ENCODE assay signal across 8 cellular contexts in genomic region chr6:43771210-43771857, GRCh38. TPM values are rescaled to one million over a fixed set of nuclear protein-coding genes. Genes with fewer than 3 reads are reported as not detected.
DNase-seq lines count a peak whose midpoint lies in the region; TF ChIP-seq lines count a peak whose summit lies in the region.

No MANE protein-coding gene starts in this region.

- H3K9me3 ChIP-seq in duodenal mucosa (ENCODE audit: control insufficient read depth in 1 of 2, low read length in 2 of 2), result no peaks in the 10 kb centered on the region

- DNase-seq in NCI-H446 (lab: John Stamatoyannopoulos, UW), result peak; percentile 23 to 54
- no peak for DNase-seq in NCI-H446 treated with DMSO at 0.1 percent for 48 hours (lab: John Stamatoyannopoulos, UW)
- DNase-seq in NB4 (ENCODE audit: low read depth), result peak; percentile 84
- peak; percentile 72 to 76 for DNase-seq in activated CD4-positive, alpha-beta T cell treated with anti-CD3 and anti-CD28 coated beads, Interleukin-2, amount 50 U/mL, for 48 hours
- peak; percentile 66 to 67 for DNase-seq in lung microvascular endothelial cell (ENCODE audit: low read depth in 2 of 2)
- DNase-seq in stimulated activated CD8-positive, alpha-beta memory T cell treated with anti-CD3 and anti-CD28 coated beads, Interleukin-12 subunit alpha, Interleukin-12 subunit beta, amount 100 ng/mL, for 4 hours (ENCODE audit: low read depth), result peak; percentile 61
- DNase-seq in H4 (ENCODE audit: low spot score), result no peak

- TF ChIP-seq POLR2A in NB4 (IDR thresholded peaks at IDR 0.05; ENCODE audit: extremely low read depth, insufficient read length), result no peak

- peak overlapping the region; percentile 97 to 99 for H3K9ac ChIP-seq in duodenal mucosa (ENCODE audit: low read depth in 1 of 2, low read length in 2 of 2)

- H3K4me3 ChIP-seq in NB4 (ENCODE audit: low read depth, low read length) (peak overlapping the region; percentile 96), duodenal mucosa (ENCODE audit: low read depth in 1 of 2, low read length in 2 of 2) (peak overlapping the region; percentile 79 to 87)

- TF ChIP-seq CTCF in NB4 (IDR thresholded peaks at IDR 0.05; ENCODE audit: low read depth, low read length), result no peak

- peaks cover 62 to 72% of the 10 kb centered on the region in 2 donors for H3K4me1 ChIP-seq in duodenal mucosa (ENCODE audit: control insufficient read depth in 1 of 2, insufficient read depth in 2 of 2, low read length in 2 of 2)

- H3K27ac ChIP-seq in duodenal mucosa (ENCODE audit: low read depth, low read length), result peak overlapping the region; percentile 96

- H3K36me3 ChIP-seq in duodenal mucosa (ENCODE audit: control insufficient read depth in 1 of 2, insufficient read depth in 2 of 2, low read length in 2 of 2), result peaks cover 0 to 8% of the 10 kb centered on the region in 2 donors

- no peaks in the 10 kb centered on the region for H3K27me3 ChIP-seq in duodenal mucosa (ENCODE audit: control insufficient read depth in 1 of 2, insufficient read depth in 2 of 2, low read length in 2 of 2)

RNA-seq across cellular contexts. Expression of gene VEGFA, which starts 1.3 kb away (rescaled TPM):
- total RNA-seq in lung microvascular endothelial cell, result 4.4 and 12.1 TPM in 2 replicates
- 46.8 and 55.6 TPM in 2 replicates for total RNA-seq in H4 (2014; rRNA removed; shearing (Covaris generic))

Comparison
In these comparisons a context has a peak if more than half of its experiments do, and no peak if none do; other contexts are left out.
1. DNase-seq: peak in NCI-H446 (2 of 2), NB4 (single experiment), activated CD4-positive, alpha-beta T cell treated with anti-CD3 and anti-CD28 coated beads, Interleukin-2, amount 50 U/mL, for 48 hours (2 of 2), lung microvascular endothelial cell (2 of 2) and stimulated activated CD8-positive, alpha-beta memory T cell treated with anti-CD3 and anti-CD28 coated beads, Interleukin-12 subunit alpha, Interleukin-12 subunit beta, amount 100 ng/mL, for 4 hours (single experiment); none in NCI-H446 treated with DMSO at 0.1 percent for 48 hours (single experiment) and H4 (single experiment).